ENCODE assay signal across 25 cellular contexts in genomic region chr16:54060599-54061355, GRCh38.
DNase-seq lines count a peak whose midpoint lies in the region; ATAC-seq and TF ChIP-seq lines count a peak whose summit lies in the region.
"Had no signal": no experiment of that assay in that cellular context is flagged by ENCODE, and none has a peak within 500 bp of the region (broad histone marks: within the 10 kb centered on the region; RNA-seq: fewer than 3 reads in every experiment).

No MANE protein-coding gene starts in this region.

- H3K9me3 ChIP-seq in Caco-2, result no peaks in the 10 kb centered on the region
- H3K9me3 ChIP-seq in SK-N-SH, result no peaks in the 10 kb centered on the region
- H3K9me3 ChIP-seq: A549, SJCRH30 had no signal

- peaks cover 5% of the 10 kb centered on the region for H3F3A ChIP-seq in SK-N-SH (replicated peaks; ENCODE audit: insufficient read depth)

- no TSS peak for BruUV-seq in Caco-2 (replicated peaks; lab: Mats Ljungman, UMichigan)

- H4K20me1 ChIP-seq in SK-N-SH (ENCODE audit: insufficient read depth), result no peaks in the 10 kb centered on the region

- H3K27me3 Mint-ChIP-seq in Caco-2 (ENCODE audit: insufficient read depth, unreplicated experiment) (no peaks in the 10 kb centered on the region), mesothelial cell of epicardium (ENCODE audit: low read depth) (no peaks in the 10 kb centered on the region)
- H3K27me3 Mint-ChIP-seq: CD4-positive, alpha-beta memory T cell; IgD-negative memory B cell had no signal

- no peak overlapping the region for H2AFZ ChIP-seq in SK-N-SH (ENCODE audit: low read depth)

- intact Hi-C loops in Caco-2 (cut with micrococcal nuclease; ENCODE audit: unreplicated experiment), result loop anchor here (5.0 kb wide), 1 partner anchor 288 kb away; no protein-coding TSS in a partner anchor

- 81% methylated on average over 9 of the region's 9 CpGs for WGBS in SK-N-SH (ENCODE audit: low lambda C conversion rate)

- no peak for DNase-seq in Caco-2
- no peak for DNase-seq in HEK293T (ENCODE audit: extremely low spot score)
- DNase-seq in SK-N-SH, result peak; percentile 59
- DNase-seq in mesothelial cell of epicardium (ENCODE audit: low spot score in 2 of 2, unreplicated experiment in 2 of 2), result no peak
- DNase-seq in medulla oblongata (ENCODE audit: extremely low spot score), result no peak
- no peak for DNase-seq in GM10266 (ENCODE audit: extremely low spot score)
- DNase-seq: AML-193; C1 segment of cervical spinal cord; Calu3; CD4-positive, alpha-beta memory T cell; DMS79 treated with DMSO at 0.1 percent for 48 hours; HCEC 1CT; MM.1S; NCI-H1694 treated with DMSO at 0.1 percent for 48 hours; NCI-H2081; NCI-H2171; NCI-H524; NCI-H774; SJCRH30; T-helper 1 cell had no signal

- TF ChIP-seq EP300 in SK-N-SH (IDR thresholded peaks at IDR 0.05; ENCODE audit: borderline replicate concordance in 1 of 2, low read depth in 1 of 2, low read length in 1 of 2), result peak in 1 of 2 experiments; percentile 87; a peak in 2 of 4 replicates

- TF ChIP-seq RAD21 in SK-N-SH (IDR thresholded peaks at IDR 0.05; ENCODE audit: low read length), result no peak; the same call in 1 of the 2 replicates

- TF ChIP-seq CTCF in Caco-2 (IDR thresholded peaks at IDR 0.05; ENCODE audit: insufficient read depth in 1 of 2, low read depth in 1 of 2, low read length in 1 of 2, severe bottlenecking in 1 of 2, unreplicated experiment in 1 of 2), result no peak
- no peak for TF ChIP-seq CTCF in SK-N-SH (IDR thresholded peaks at IDR 0.05)
- TF ChIP-seq CTCF in mesothelial cell of epicardium (IDR thresholded peaks at IDR 0.05; ENCODE audit: unreplicated experiment), result no peak
- TF ChIP-seq CTCF in GM10266 (IDR thresholded peaks at IDR 0.05; ENCODE audit: control insufficient read depth, insufficient read depth, low read depth, missing control alignments), result no peak

- H3K4me1 ChIP-seq in Caco-2 (peaks cover 22% of the 10 kb centered on the region), SK-N-SH (ENCODE audit: control insufficient read depth in 1 of 2, insufficient read depth in 2 of 2, low read depth in 1 of 2, low read length in 1 of 2) (peaks cover 5 to 40% of the 10 kb centered on the region in 2 experiments; a peak in 3 of 4 replicates)
- H3K4me1 ChIP-seq: A549 had no signal

- H3K9ac ChIP-seq in SK-N-SH, result no peak overlapping the region
- H3K9ac ChIP-seq: KMS-11 had no signal

- H3K4me2 ChIP-seq in SK-N-SH, result no peak overlapping the region
- H3K4me2 ChIP-seq: A549, KMS-11 had no signal

- no peaks in the 10 kb centered on the region for H3K79me2 ChIP-seq in SK-N-SH (ENCODE audit: insufficient read depth)

- H3K4me3 ChIP-seq in Caco-2 (ENCODE audit: low read depth, low read length) (no peak overlapping the region), SK-N-SH (ENCODE audit: low read depth in 2 of 2, low read length in 1 of 2) (no peak overlapping the region)
- H3K4me3 ChIP-seq: A549, SJCRH30 had no signal

- H3K36me3 ChIP-seq in Caco-2 (ENCODE audit: control insufficient read depth, insufficient read depth, low read length) (no peaks in the 10 kb centered on the region), SK-N-SH (replicated peaks in 1 of 2; ENCODE audit: control insufficient read depth in 1 of 2, insufficient read depth in 2 of 2, low read length in 1 of 2) (no peaks in the 10 kb centered on the region)
- H3K36me3 ChIP-seq: SJCRH30 had no signal

- POLR2A ChIA-PET in Caco-2 (lab: Charles Lee) (no interaction called here), HEK293T (lab: Yijun Ruan, JAX) (no interaction called here), SK-N-SH (lab: Yijun Ruan, JAX) (interaction anchor here (1.6 kb wide), 1 partner anchor 118 kb away, joined by 4 read pairs; no protein-coding TSS in a partner anchor)

- CTCF ChIA-PET in Caco-2 (lab: Charles Lee) (no interaction called here), HEK293T (lab: Yijun Ruan, JAX) (interaction anchor here (0.8 kb wide), 1 partner anchor 10 kb away, joined by 3 read pairs; no protein-coding TSS in a partner anchor), SK-N-SH (lab: Yijun Ruan, JAX) (interaction anchor here (0.7 to 1.3 kb wide), 7 partner anchors 8 to 287 kb away, joined by 3 to 4 read pairs (median 3); no protein-coding TSS in a partner anchor)

- no peak overlapping the region for H3K4me3 Mint-ChIP-seq in Caco-2 (ENCODE audit: unreplicated experiment)
- H3K4me3 Mint-ChIP-seq in mesothelial cell of epicardium, result no peak overlapping the region
- H3K4me3 Mint-ChIP-seq: CD4-positive, alpha-beta memory T cell; IgD-negative memory B cell had no signal

- ATAC-seq in GM19455 (IDR thresholded peaks at IDR 0.05; ENCODE audit: unreplicated experiment), result no peak
- ATAC-seq: A549 had no signal

- peaks cover 35% of the 10 kb centered on the region for H3K4me1 Mint-ChIP-seq in Caco-2 (ENCODE audit: low read depth, unreplicated experiment)
- H3K4me1 Mint-ChIP-seq in mesothelial cell of epicardium, result peaks cover 65% of the 10 kb centered on the region
- H3K4me1 Mint-ChIP-seq: IgD-negative memory B cell had no signal

- peak overlapping the region in 1 of 2 experiments; percentile 88; a peak in 2 of 4 replicates for H3K27ac ChIP-seq in SK-N-SH (ENCODE audit: low read depth in 2 of 2, low read length in 1 of 2)
- H3K27ac ChIP-seq: A549, HL-60, KMS-11, SJCRH30 had no signal

- H3K9me2 ChIP-seq in SK-N-SH, result no peaks in the 10 kb centered on the region

- H3K9me3 Mint-ChIP-seq in Caco-2 (ENCODE audit: unreplicated experiment) (no peaks in the 10 kb centered on the region), mesothelial cell of epicardium (no peaks in the 10 kb centered on the region)
- H3K9me3 Mint-ChIP-seq: IgD-negative memory B cell had no signal

- H3K36me3 Mint-ChIP-seq in Caco-2 (ENCODE audit: insufficient read depth, unreplicated experiment) (peaks cover 8% of the 10 kb centered on the region), mesothelial cell of epicardium (no peaks in the 10 kb centered on the region)

- H3K27ac Mint-ChIP-seq in Caco-2 (ENCODE audit: unreplicated experiment), result peak overlapping the region; percentile 17
- peak overlapping the region; percentile 53 for H3K27ac Mint-ChIP-seq in mesothelial cell of epicardium
- H3K27ac Mint-ChIP-seq: CD4-positive, alpha-beta memory T cell; IgD-negative memory B cell had no signal

- H3K27me3 ChIP-seq in Caco-2 (replicated peaks; ENCODE audit: control insufficient read depth, insufficient read depth, low read length) (no peaks in the 10 kb centered on the region), SK-N-SH (ENCODE audit: insufficient read depth) (no peaks in the 10 kb centered on the region)
- H3K27me3 ChIP-seq: SJCRH30 had no signal

TF ChIP-seq in HEK293T, 16 proteins besides CTCF, POLR2A, EP300 and RAD21:
- no peak for TF ChIP-seq FOXM1 (IDR thresholded peaks at IDR 0.05; ENCODE audit: borderline replicate concordance)
- TF ChIP-seq, protein P1, sequence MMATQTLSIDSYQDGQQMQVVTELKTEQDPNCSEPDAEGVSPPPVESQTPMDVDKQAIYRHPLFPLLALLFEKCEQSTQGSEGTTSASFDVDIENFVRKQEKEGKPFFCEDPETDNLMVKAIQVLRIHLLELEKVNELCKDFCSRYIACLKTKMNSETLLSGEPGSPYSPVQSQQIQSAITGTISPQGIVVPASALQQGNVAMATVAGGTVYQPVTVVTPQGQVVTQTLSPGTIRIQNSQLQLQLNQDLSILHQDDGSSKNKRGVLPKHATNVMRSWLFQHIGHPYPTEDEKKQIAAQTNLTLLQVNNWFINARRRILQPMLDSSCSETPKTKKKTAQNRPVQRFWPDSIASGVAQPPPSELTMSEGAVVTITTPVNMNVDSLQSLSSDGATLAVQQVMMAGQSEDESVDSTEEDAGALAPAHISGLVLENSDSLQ (IDR thresholded peaks at IDR 0.05), result peak; percentile 18
TF ChIP-seq in HEK293T: peak in this region for 1.

TF ChIP-seq in SK-N-SH, 30 proteins besides CTCF, POLR2A, EP300 and RAD21:
- TF ChIP-seq FOXJ3 (CRISPR knock-in tag; IDR thresholded peaks at IDR 0.05) (peak; percentile 88), SMC3 (IDR thresholded peaks at IDR 0.05; ENCODE audit: low read depth, low read length) (peak; percentile 6; the same call in 1 of the 2 replicates), SIN3A (IDR thresholded peaks at IDR 0.05; ENCODE audit: borderline replicate concordance, low read depth, low read length) (no peak), CHD2 (IDR thresholded peaks at IDR 0.05; ENCODE audit: low read length, partially characterized antibody) (peak; percentile 31), RCOR1 (IDR thresholded peaks at IDR 0.05; ENCODE audit: low read length) (peak; percentile 87), GATA2 (CRISPR knock-in tag; IDR thresholded peaks at IDR 0.05) (peak; percentile 85), GABPA (IDR thresholded peaks at IDR 0.05; ENCODE audit: low read depth) (no peak), RXRA (IDR thresholded peaks at IDR 0.05; ENCODE audit: borderline replicate concordance, low read depth) (no peak), MXI1 (IDR thresholded peaks at IDR 0.05; ENCODE audit: low read depth, low read length) (0 out of 2 replicates have a peak, but pooled peaks have one; percentile 56), TCF12 (IDR thresholded peaks at IDR 0.05) (peak; percentile 32; the same call in 1 of the 2 replicates)
